In genomic region chr6:78867370-78868040, GRCh38 we compare ENCODE assay signal across 8 cellular contexts. TPM values are rescaled to one million over a fixed set of nuclear protein-coding genes. Genes with fewer than 3 reads are reported as not detected.
DNase-seq lines count a peak whose midpoint lies in the region; ATAC-seq and TF ChIP-seq lines count a peak whose summit lies in the region.

Gene IRAK1BP1, plus strand, starts transcription at chr6:78867551. Its CDS starts 26 bp downstream, at chr6:78867577.

- TF ChIP-seq CTCF in AG09319 (IDR thresholded peaks at IDR 0.05; ENCODE audit: low read depth, low read length) (no peak; the same call in none of the 2 replicates), chondrocyte (IDR thresholded peaks at IDR 0.05) (peak; percentile 49)

- peak; percentile 98 for ATAC-seq in GM18909 (IDR thresholded peaks at IDR 0.05; ENCODE audit: poor library complexity, unreplicated experiment)
- ATAC-seq in HG03159 (IDR thresholded peaks at IDR 0.05; ENCODE audit: unreplicated experiment): peak; percentile 97

- peak within 1 kb of the TSS; percentile 84 for H3K27ac Mint-ChIP-seq in chondrocyte (ENCODE audit: unreplicated experiment)

- peaks cover 19% of the 10 kb centered on the region for H3K4me1 Mint-ChIP-seq in chondrocyte (ENCODE audit: low read depth)

- DNase-seq in AG09319 (ENCODE audit: extremely low read depth, low read depth) (peak; percentile 42), NCI-H345 (lab: John Stamatoyannopoulos, UW) (peak; percentile 88), chondrocyte (ENCODE audit: low spot score) (peak; percentile 93), kidney tubule cell (ENCODE audit: low spot score) (peak; percentile 87)
- peak; percentile 74 for DNase-seq in activated CD4-positive, CD25-positive, alpha-beta regulatory T cell treated with anti-CD3 and anti-CD28 coated beads, Interleukin-2, amount 50 U/mL, for 72 hours
- peak; percentile 46 to 74 (median 64) for DNase-seq in stimulated activated CD4-positive, alpha-beta T cell treated with anti-CD3 and anti-CD28 coated beads, Interleukin-1b, Interleukin-23, amount 100 ng/mL, for 24 hours (ENCODE audit: low read depth in 4 of 4, low spot score in 1 of 4)

- no peaks in the 10 kb centered on the region for H3K36me3 Mint-ChIP-seq in chondrocyte (ENCODE audit: low read depth)

- H3K27me3 Mint-ChIP-seq in chondrocyte (ENCODE audit: low read depth): no peaks in the 10 kb centered on the region

- peak within 1 kb of the TSS; percentile 97 for H3K4me3 Mint-ChIP-seq in chondrocyte (ENCODE audit: unreplicated experiment)

- H3K9me3 Mint-ChIP-seq in chondrocyte (ENCODE audit: low read depth): no peaks in the 10 kb centered on the region

RNA-seq across cellular contexts. Expression of gene IRAK1BP1, which starts in this region (rescaled TPM):
- 1.3 to 3.6 TPM (median 1.8 TPM) in 3 replicates for total RNA-seq in chondrocyte

Comparison
In these comparisons a context has a peak if more than half of its experiments do, and no peak if none do; other contexts are left out.
1. Peak in every context shown above with its lines: DNase-seq and ATAC-seq.
2. DNase-seq: peak in every context shown above with its lines; median percentile 93 in chondrocyte; 88 in NCI-H345; 87 in kidney tubule cell; 74 in activated CD4-positive, CD25-positive, alpha-beta regulatory T cell treated with anti-CD3 and anti-CD28 coated beads, Interleukin-2, amount 50 U/mL, for 72 hours; 64 in stimulated activated CD4-positive, alpha-beta T cell treated with anti-CD3 and anti-CD28 coated beads, Interleukin-1b, Interleukin-23, amount 100 ng/mL, for 24 hours; 42 in AG09319.